Comparison of ENCODE assay signal across 8 cellular contexts in genomic region chr1:46244656-46245371, GRCh38. TPM values are rescaled to one million over a fixed set of nuclear protein-coding genes. Genes with fewer than 3 reads are reported as not detected.
DNase-seq lines count a peak whose midpoint lies in the region; ATAC-seq, FAIRE-seq and TF ChIP-seq lines count a peak whose summit lies in the region.

No MANE protein-coding gene starts in this region.

- peaks cover 5% of the 10 kb centered on the region for H3K4me1 ChIP-seq in RWPE2 (ENCODE audit: insufficient read depth, poor library complexity, severe bottlenecking)
- H3K4me1 ChIP-seq in prostate gland (replicated peaks): no peaks in the 10 kb centered on the region

- H3K4me3 ChIP-seq in RWPE2 (ENCODE audit: severe bottlenecking) (no peak overlapping the region), prostate gland (no peak overlapping the region)

- DNase-seq in D341Med (ENCODE audit: low spot score) (peak; percentile 45), H54 (ENCODE audit: insufficient read length, low spot score) (peak; percentile 49), RWPE2 (ENCODE audit: low spot score) (no peak), inferior parietal cortex (ENCODE audit: extremely low spot score) (peak; percentile 8), cerebellar nuclear complex (lab: John Stamatoyannopoulos, UW) (no peak), prostate gland (ENCODE audit: low spot score) (no peak), NCI-H2081 treated with DMSO at 0.1 percent for 48 hours (lab: John Stamatoyannopoulos, UW) (no peak)
- DNase-seq in stimulated activated CD4-positive, alpha-beta T cell treated with anti-CD3 and anti-CD28 coated beads, Interleukin-12 subunit alpha, Interleukin-12 subunit beta, amount 100 ng/mL, for 4 hours: no peak

- peaks cover 6% of the 10 kb centered on the region for H3K36me3 ChIP-seq in RWPE2 (ENCODE audit: low read depth)
- H3K36me3 ChIP-seq in prostate gland: no peaks in the 10 kb centered on the region

- 66% methylated on average over 3 of the region's 3 CpGs for WGBS in prostate gland

- no peak overlapping the region for H3K27ac ChIP-seq in RWPE2 (ENCODE audit: poor library complexity, severe bottlenecking)
- H3K27ac ChIP-seq in prostate gland: no peak overlapping the region

- peak; percentile 61 for TF ChIP-seq CTCF in RWPE2 (IDR thresholded peaks at IDR 0.05; ENCODE audit: poor library complexity, severe bottlenecking)
- peak in 2 of 4 experiments; percentile 13 to 22 for TF ChIP-seq CTCF in prostate gland (IDR thresholded peaks at IDR 0.05)

- ATAC-seq in RWPE2 (ENCODE audit: low read depth): no peak

- TF ChIP-seq POLR2A in H54 (IDR thresholded peaks at IDR 0.05; ENCODE audit: low read depth, low read length) (no peak), prostate gland (IDR thresholded peaks at IDR 0.05) (no peak)

- FAIRE-seq in H54 (lab: Jason Lieb, UNC): no peak

- no peaks in the 10 kb centered on the region for H3K9me3 ChIP-seq in RWPE2 (ENCODE audit: severe bottlenecking)
- no peaks in the 10 kb centered on the region for H3K9me3 ChIP-seq in prostate gland

- H3K27me3 ChIP-seq in RWPE2 (ENCODE audit: insufficient read depth, poor library complexity, severe bottlenecking) (no peaks in the 10 kb centered on the region), prostate gland (replicated peaks; ENCODE audit: insufficient read depth) (no peaks in the 10 kb centered on the region)

- intact Hi-C loops in prostate gland (cut with DNase I): no loop called here

RNA-seq across cellular contexts. Expression of gene RAD54L, which starts 2.7 kb away (rescaled TPM):
- 1 to 10 TPM; 8.2 to 8.4 TPM for total RNA-seq in prostate gland

RNA-seq across cellular contexts. Expression of gene LURAP1, which starts 41.7 kb away (rescaled TPM):
- total RNA-seq in prostate gland: 10 to 100 TPM; 12.7 to 17.5 TPM

RNA-seq across cellular contexts. Expression of gene POMGNT1, which starts 46.6 kb away (rescaled TPM):
- total RNA-seq in prostate gland: 100 to 1,000 TPM; 106 to 120 TPM

RNA-seq across cellular contexts. Expression of gene LRRC41, which starts 58.6 kb away (rescaled TPM):
- 100 to 1,000 TPM in 1 of 2 donors, 10 to 100 TPM in 1; 97.2 to 143 TPM for total RNA-seq in prostate gland

RNA-seq across cellular contexts. Expression of gene UQCRH, which starts 58.7 kb away (rescaled TPM):
- 100 to 1,000 TPM; 258 to 391 TPM for total RNA-seq in prostate gland

Comparison
In these comparisons a context has a peak if more than half of its experiments do, and no peak if none do; other contexts are left out.
1. DNase-seq: peak in D341Med (single experiment), H54 (single experiment) and inferior parietal cortex (single experiment); none in RWPE2 (single experiment), stimulated activated CD4-positive, alpha-beta T cell treated with anti-CD3 and anti-CD28 coated beads, Interleukin-12 subunit alpha, Interleukin-12 subunit beta, amount 100 ng/mL, for 4 hours (single experiment), cerebellar nuclear complex (0 of 2), prostate gland (single experiment) and NCI-H2081 treated with DMSO at 0.1 percent for 48 hours (single experiment).